In the genomic region with DNA sequence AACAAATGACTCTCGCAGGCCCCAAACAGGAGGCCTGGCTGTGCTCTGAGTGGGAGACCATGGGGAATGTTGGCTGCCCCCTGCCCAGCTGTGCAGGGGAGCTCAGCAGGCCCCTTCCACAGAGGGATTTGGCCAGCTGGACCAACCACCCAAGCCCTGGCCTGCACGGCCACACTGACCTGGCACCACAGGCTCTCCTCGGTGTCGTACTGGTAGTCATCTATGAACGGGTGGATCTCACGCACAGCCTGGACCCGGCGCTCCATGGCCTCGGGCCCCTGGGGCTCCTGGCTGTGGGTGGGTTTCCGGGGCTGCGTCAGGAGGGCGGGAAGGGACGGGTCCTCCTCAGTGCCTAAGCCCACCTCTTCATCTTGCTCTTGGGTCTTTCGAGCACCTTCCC, we compare ENCODE assay signal across 13 cellular contexts.
"Had no signal": no experiment of that assay in that cellular context is flagged by ENCODE, and none has a peak within 500 bp of the region (broad histone marks: within the 10 kb centered on the region; RNA-seq: fewer than 3 reads in every experiment).

No MANE protein-coding gene starts in this region.

- ATAC-seq: activated CD4-positive, CD25-positive, alpha-beta regulatory T cell treated with anti-CD3 and anti-CD28 coated beads, Interleukin-2, amount 50 U/mL, for 24 hours; left colon; lower lobe of right lung; natural killer cell treated with Interleukin-12 subunit alpha and Interleukin-12 subunit beta and Interleukin-15 and Interleukin-18, amount 100 ng/mL, for 72 hours had no signal

- H3K27me3 Mint-ChIP-seq: natural killer cell treated with Interleukin-12 subunit alpha and Interleukin-12 subunit beta and Interleukin-15 and Interleukin-18, amount 100 ng/mL, for 72 hours; type B pancreatic cell had no signal

- H3K27ac ChIP-seq: ascending aorta, lower lobe of right lung, stomach had no signal

- H3K9me3 ChIP-seq: ascending aorta, lower lobe of right lung, stomach had no signal

- H3K27ac Mint-ChIP-seq: type B pancreatic cell had no signal

- H3K4me3 Mint-ChIP-seq: natural killer cell treated with Interleukin-12 subunit alpha and Interleukin-12 subunit beta and Interleukin-15 and Interleukin-18, amount 100 ng/mL, for 72 hours; type B pancreatic cell had no signal

- H3K9me3 Mint-ChIP-seq: natural killer cell treated with Interleukin-12 subunit alpha and Interleukin-12 subunit beta and Interleukin-15 and Interleukin-18, amount 100 ng/mL, for 72 hours; type B pancreatic cell had no signal

- DNase-seq: activated CD4-positive, alpha-beta T cell treated with anti-CD3 and anti-CD28 coated beads, Interleukin-2, amount 50 U/mL, for 48 hours; cortex of kidney; effector CD8-positive, alpha-beta T cell; lower lobe of right lung; occipital lobe; stimulated activated CD4-positive, alpha-beta T cell treated with anti-CD3 and anti-CD28 coated beads, Interleukin-12 subunit alpha, Interleukin-12 subunit beta, amount 100 ng/mL, for 4 hours; stimulated activated CD4-positive, alpha-beta T cell treated with anti-CD3 and anti-CD28 coated beads, Interleukin-1b, Interleukin-23, amount 100 ng/mL, for 48 hours; stomach had no signal

- H3K27me3 ChIP-seq: ascending aorta, stomach had no signal

- H3K4me3 ChIP-seq: ascending aorta, lower lobe of right lung, stomach had no signal
